10 cellular contexts compared by ENCODE assay signal in the genomic region with DNA sequence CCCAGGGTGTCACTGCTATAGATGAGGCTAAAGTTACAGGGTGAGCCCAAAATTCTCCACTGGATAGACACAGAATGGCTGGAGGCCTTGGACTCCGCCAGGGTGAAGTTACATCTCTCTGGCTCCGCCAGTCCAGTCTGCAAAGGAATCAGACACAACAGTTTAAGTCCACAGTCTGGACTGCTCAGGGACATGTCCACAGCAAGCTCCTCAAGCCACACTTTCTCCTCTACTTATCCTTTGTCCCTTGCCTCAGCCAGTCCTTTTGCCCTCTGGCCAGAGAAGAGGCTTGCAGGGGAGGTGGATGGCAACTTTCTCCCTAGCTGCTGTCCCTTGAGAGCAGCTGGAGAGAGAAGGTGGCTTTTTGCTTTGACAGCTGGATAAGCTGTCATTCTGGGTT. TPM values are rescaled to one million over a fixed set of nuclear protein-coding genes. Genes with fewer than 3 reads are reported as not detected.
DNase-seq lines count a peak whose midpoint lies in the region; ATAC-seq and TF ChIP-seq lines count a peak whose summit lies in the region.
"Had no signal": no experiment of that assay in that cellular context is flagged by ENCODE, and none has a peak within 500 bp of the region (broad histone marks: within the 10 kb centered on the region; RNA-seq: fewer than 3 reads in every experiment).

No MANE protein-coding gene starts in this region.

- no peaks in the 10 kb centered on the region for H3K36me3 Mint-ChIP-seq in activated T-helper 17 cell treated with anti-CD3 and anti-CD28 coated beads, Interleukin-2, amount 50 U/mL, for 72 hours (ENCODE audit: low read depth)
- no peaks in the 10 kb centered on the region for H3K36me3 Mint-ChIP-seq in activated CD8-positive, alpha-beta memory T cell treated with anti-CD3 and anti-CD28 coated beads, Interleukin-2, amount 10 ng/mL, durations not matched to agents 7 days and 5 days

- no peaks in the 10 kb centered on the region for H3K9me3 Mint-ChIP-seq in activated T-helper 17 cell treated with anti-CD3 and anti-CD28 coated beads, Interleukin-2, amount 50 U/mL, for 72 hours
- no peaks in the 10 kb centered on the region for H3K9me3 Mint-ChIP-seq in activated CD8-positive, alpha-beta memory T cell treated with anti-CD3 and anti-CD28 coated beads, Interleukin-2, amount 10 ng/mL, durations not matched to agents 7 days and 5 days (ENCODE audit: low read depth)

- POLR2A ChIA-PET in HEK293T (lab: Yijun Ruan, JAX): no interaction called here

- peak overlapping the region in 10 of 21 experiments; percentile 8 to 78 (median 55) for H3K27ac ChIP-seq in skin epidermis
- H3K27ac ChIP-seq: KMS-11 had no signal

- H3K27ac Mint-ChIP-seq in activated T-helper 17 cell treated with anti-CD3 and anti-CD28 coated beads, Interleukin-2, amount 50 U/mL, for 72 hours: no peak overlapping the region
- H3K27ac Mint-ChIP-seq in activated CD8-positive, alpha-beta memory T cell treated with anti-CD3 and anti-CD28 coated beads, Interleukin-2, amount 10 ng/mL, durations not matched to agents 7 days and 5 days: no peak overlapping the region

- H3K4me1 Mint-ChIP-seq in activated T-helper 17 cell treated with anti-CD3 and anti-CD28 coated beads, Interleukin-2, amount 50 U/mL, for 72 hours: no peaks in the 10 kb centered on the region
- H3K4me1 Mint-ChIP-seq in activated CD8-positive, alpha-beta memory T cell treated with anti-CD3 and anti-CD28 coated beads, Interleukin-2, amount 10 ng/mL, durations not matched to agents 7 days and 5 days: peaks cover 4% of the 10 kb centered on the region

- H3K4me3 Mint-ChIP-seq in activated T-helper 17 cell treated with anti-CD3 and anti-CD28 coated beads, Interleukin-2, amount 50 U/mL, for 72 hours: peak overlapping the region; percentile 24
- H3K4me3 Mint-ChIP-seq in activated CD8-positive, alpha-beta memory T cell treated with anti-CD3 and anti-CD28 coated beads, Interleukin-2, amount 10 ng/mL, durations not matched to agents 7 days and 5 days: no peak overlapping the region

- CTCF ChIA-PET in HEK293T (lab: Yijun Ruan, JAX): no interaction called here
- CTCF ChIA-PET in activated CD8-positive, alpha-beta memory T cell treated with anti-CD3 and anti-CD28 coated beads, Interleukin-2, amount 10 ng/mL, durations not matched to agents 7 days and 5 days (lab: Charles Lee): no interaction called here

- peaks cover 48% of the 10 kb centered on the region for H3K27me3 Mint-ChIP-seq in activated T-helper 17 cell treated with anti-CD3 and anti-CD28 coated beads, Interleukin-2, amount 50 U/mL, for 72 hours
- H3K27me3 Mint-ChIP-seq in activated CD8-positive, alpha-beta memory T cell treated with anti-CD3 and anti-CD28 coated beads, Interleukin-2, amount 10 ng/mL, durations not matched to agents 7 days and 5 days: peaks cover 52% of the 10 kb centered on the region

- intact Hi-C loops in posterior vena cava (cut with DNase I): no loop called here

- DNase-seq in HEK293T (ENCODE audit: extremely low spot score): peak; percentile 10
- no peak for DNase-seq in activated CD8-positive, alpha-beta memory T cell treated with anti-CD3 and anti-CD28 coated beads, Interleukin-2, amount 10 ng/mL, durations not matched to agents 7 days and 5 days
- DNase-seq in posterior vena cava (ENCODE audit: low spot score): no peak
- no peak for DNase-seq in NCI-H1930 (lab: John Stamatoyannopoulos, UW)
- DNase-seq: activated CD4-positive, alpha-beta T cell treated with anti-CD3 and anti-CD28 coated beads for 1 hour had no signal

- ATAC-seq in activated T-helper 17 cell treated with anti-CD3 and anti-CD28 coated beads, Interleukin-2, amount 50 U/mL, for 72 hours (replicated peaks): no peak
- no peak for ATAC-seq in activated CD8-positive, alpha-beta memory T cell treated with anti-CD3 and anti-CD28 coated beads, Interleukin-2, amount 10 ng/mL, durations not matched to agents 7 days and 5 days
- ATAC-seq in HG03439 (IDR thresholded peaks at IDR 0.05; ENCODE audit: unreplicated experiment): no peak

- H3K4me3 ChIP-seq in iPS-18c (ENCODE audit: insufficient read depth, low read depth, low read length) (peak overlapping the region; percentile 60), skin epidermis (peak overlapping the region; percentile 26 to 51 (median 40))

- no peaks in the 10 kb centered on the region for H3K9me3 ChIP-seq in iPS-18c (ENCODE audit: control insufficient read depth, insufficient read depth, low read length)

TF ChIP-seq in HEK293T, 16 proteins besides CTCF, POLR2A, EP300 and RAD21:
- TF ChIP-seq HDGF (IDR thresholded peaks at IDR 0.05; ENCODE audit: borderline replicate concordance) (no peak), FOXM1 (IDR thresholded peaks at IDR 0.05; ENCODE audit: borderline replicate concordance) (no peak), TARDBP (IDR thresholded peaks at IDR 0.05) (no peak), ZNF384 (IDR thresholded peaks at IDR 0.05) (no peak), LEF1 (IDR thresholded peaks at IDR 0.05; ENCODE audit: borderline replicate concordance) (no peak), ELF4 (IDR thresholded peaks at IDR 0.05) (no peak), NFRKB (IDR thresholded peaks at IDR 0.05) (no peak), ARNT (IDR thresholded peaks at IDR 0.05) (no peak), CTBP1 (IDR thresholded peaks at IDR 0.05; ENCODE audit: borderline replicate concordance) (no peak), SUZ12 (IDR thresholded peaks at IDR 0.05) (no peak)

RNA-seq across cellular contexts. Expression of gene PTPRB, which starts 28.0 kb away (rescaled TPM):
- under 1 TPM in 1 of 2 donors, not detected in 1; 0.24 TPM for total RNA-seq in activated T-helper 17 cell treated with anti-CD3 and anti-CD28 coated beads, Interleukin-2, amount 50 U/mL, for 72 hours
- total RNA-seq in activated CD8-positive, alpha-beta memory T cell treated with anti-CD3 and anti-CD28 coated beads, Interleukin-2, amount 10 ng/mL, durations not matched to agents 7 days and 5 days: not detected
- total RNA-seq in posterior vena cava: 10 to 100 TPM; 38.0 to 53.4 TPM

Comparison
In these comparisons a context has a peak if more than half of its experiments do, and no peak if none do; other contexts are left out.
1. RNA of gene PTPRB, which starts 28.0 kb away (total RNA-seq): 38.0 to 53.4 TPM in posterior vena cava; 0.24 TPM in activated T-helper 17 cell treated with anti-CD3 and anti-CD28 coated beads, Interleukin-2, amount 50 U/mL, for 72 hours and not detected in activated CD8-positive, alpha-beta memory T cell treated with anti-CD3 and anti-CD28 coated beads, Interleukin-2, amount 10 ng/mL, durations not matched to agents 7 days and 5 days; every median in the first group is over 10 times any median in the second.